Comparison of ENCODE assay signal across 9 cellular contexts in genomic region chr15:99706557-99707303, GRCh38. TPM values are rescaled to one million over a fixed set of nuclear protein-coding genes. Genes with fewer than 3 reads are reported as not detected.
A peak's percentile ranks its signal among the peaks of the same experiment; 100 is the strongest.
DNase-seq lines count a peak whose midpoint lies in the region; ATAC-seq, FAIRE-seq and TF ChIP-seq lines count a peak whose summit lies in the region.
"Had no signal": no experiment of that assay in that cellular context is flagged by ENCODE, and none has a peak within 500 bp of the region (broad histone marks: within the 10 kb centered on the region; RNA-seq: fewer than 3 reads in every experiment).

No MANE protein-coding gene starts in this region.

- FAIRE-seq in keratinocyte (lab: Jason Lieb, UNC) = no peak

- H3K4me1 ChIP-seq in cardiac muscle cell (ENCODE audit: low read depth) (peaks cover 65% of the 10 kb centered on the region), keratinocyte (ENCODE audit: control insufficient read depth, extremely low read depth, insufficient read depth, low read length) (peaks cover 37% of the 10 kb centered on the region), suprapubic skin (peaks cover 48% of the 10 kb centered on the region)

- H3K4me2 ChIP-seq in keratinocyte (ENCODE audit: control insufficient read depth, extremely low read depth, insufficient read depth, low read depth, low read length) = peak overlapping the region; percentile 78

- H3K36me3 ChIP-seq in cardiac muscle cell = peaks cover 21% of the 10 kb centered on the region
- peaks cover 9 to 13% of the 10 kb centered on the region in 2 experiments for H3K36me3 ChIP-seq in keratinocyte (ENCODE audit: control insufficient read depth in 2 of 2, extremely low read depth in 1 of 2, insufficient read depth in 2 of 2, low read length in 2 of 2)
- peaks cover 17% of the 10 kb centered on the region for H3K36me3 ChIP-seq in suprapubic skin

- intact Hi-C loops in left cardiac atrium (cut with DNase I) = loop anchor here in 1 of 2 donors (5.0 to 10.0 kb wide), 3 partner anchors 139 to 299 kb away; partner anchors contain the start of gene MEF2A
- intact Hi-C loops in activated T-helper 1 cell treated with anti-CD3 and anti-CD28 coated beads, Interleukin-12 subunit alpha, Interleukin-12 subunit beta, Interleukin-2, Interleukin-4 antibody, amounts not matched to agents 30 ng/mL and 10 ng/mL and 1 ng/mL, durations not matched to agents 14 hours and 24 hours and 36 hours (cut with micrococcal nuclease) = loop anchor here (1.0 to 2.0 kb wide), 5 partner anchors 13 to 426 kb away; partner anchors contain the start of gene LYSMD4

- H3K9me3 ChIP-seq in cardiac muscle cell (ENCODE audit: low read depth) (no peaks in the 10 kb centered on the region), keratinocyte (ENCODE audit: control insufficient read depth, low read depth, low read length) (no peaks in the 10 kb centered on the region), suprapubic skin (no peaks in the 10 kb centered on the region)

- H3K9ac ChIP-seq in keratinocyte (ENCODE audit: control insufficient read depth, extremely low read depth, insufficient read depth, low read length) = peak overlapping the region; percentile 66

- TF ChIP-seq POLR2A in suprapubic skin (IDR thresholded peaks at IDR 0.05) = no peak

- peaks cover 58% of the 10 kb centered on the region for H3K4me1 Mint-ChIP-seq in activated T-helper 1 cell treated with anti-CD3 and anti-CD28 coated beads, Interleukin-12 subunit alpha, Interleukin-12 subunit beta, Interleukin-2, Interleukin-4 antibody, amounts not matched to agents 30 ng/mL and 10 ng/mL and 1 ng/mL, durations not matched to agents 14 hours and 24 hours and 36 hours (ENCODE audit: low read depth)

- H3K27ac Mint-ChIP-seq in activated T-helper 1 cell treated with anti-CD3 and anti-CD28 coated beads, Interleukin-12 subunit alpha, Interleukin-12 subunit beta, Interleukin-2, Interleukin-4 antibody, amounts not matched to agents 30 ng/mL and 10 ng/mL and 1 ng/mL, durations not matched to agents 14 hours and 24 hours and 36 hours = peak overlapping the region; percentile 64

- peak overlapping the region; percentile 60 for H3K4me3 Mint-ChIP-seq in activated T-helper 1 cell treated with anti-CD3 and anti-CD28 coated beads, Interleukin-12 subunit alpha, Interleukin-12 subunit beta, Interleukin-2, Interleukin-4 antibody, amounts not matched to agents 30 ng/mL and 10 ng/mL and 1 ng/mL, durations not matched to agents 14 hours and 24 hours and 36 hours

- DNase-seq in cardiac muscle cell (ENCODE audit: low read depth in 1 of 2, low spot score in 1 of 2) = no peak
- DNase-seq in left cardiac atrium = no peak
- DNase-seq in activated T-helper 1 cell treated with anti-CD3 and anti-CD28 coated beads, Interleukin-12 subunit alpha, Interleukin-12 subunit beta, Interleukin-2, Interleukin-4 antibody, amounts not matched to agents 30 ng/mL and 10 ng/mL and 1 ng/mL, durations not matched to agents 14 hours and 24 hours and 36 hours (ENCODE audit: low spot score) = no peak
- DNase-seq in keratinocyte (ENCODE audit: low read depth, low spot score) = no peak
- DNase-seq in suprapubic skin (ENCODE audit: low spot score in 2 of 2) = no peak
- DNase-seq in NCI-H2227 treated with DMSO at 0.1 percent for 48 hours (lab: John Stamatoyannopoulos, UW) = no peak
- no peak for DNase-seq in GM03348 (ENCODE audit: low spot score)
- DNase-seq: NCI-H1436 treated with DMSO at 0.1 percent for 48 hours had no signal

- TF ChIP-seq EP300 in suprapubic skin (IDR thresholded peaks at IDR 0.05) = no peak

- no peak for TF ChIP-seq CTCF in cardiac muscle cell (IDR thresholded peaks at IDR 0.05; ENCODE audit: low read depth, low read length)
- TF ChIP-seq CTCF in keratinocyte (optimal IDR thresholded peaks at IDR 0.05 in 1 of 3, IDR thresholded peaks at IDR 0.05 in 1 of 3, conservative IDR thresholded peaks at IDR 0.05 in 1 of 3; ENCODE audit: extremely low read depth in 1 of 3, insufficient read depth in 2 of 3, low read length in 3 of 3) = no peak
- TF ChIP-seq CTCF in suprapubic skin (IDR thresholded peaks at IDR 0.05) = no peak

- H2AFZ ChIP-seq in keratinocyte (ENCODE audit: control insufficient read depth, low read length) = no peak overlapping the region

- H4K20me1 ChIP-seq in keratinocyte (ENCODE audit: control insufficient read depth, extremely low read depth, insufficient read depth, low read length) = no peaks in the 10 kb centered on the region

- no peaks in the 10 kb centered on the region for H3K27me3 Mint-ChIP-seq in activated T-helper 1 cell treated with anti-CD3 and anti-CD28 coated beads, Interleukin-12 subunit alpha, Interleukin-12 subunit beta, Interleukin-2, Interleukin-4 antibody, amounts not matched to agents 30 ng/mL and 10 ng/mL and 1 ng/mL, durations not matched to agents 14 hours and 24 hours and 36 hours (ENCODE audit: insufficient read depth)

- ATAC-seq in left cardiac atrium (no peak), HG02938 (IDR thresholded peaks at IDR 0.05; ENCODE audit: unreplicated experiment) (no peak)

- H3K4me3 ChIP-seq in cardiac muscle cell (no peak overlapping the region), keratinocyte (ENCODE audit: control insufficient read depth in 2 of 3, extremely low read depth in 1 of 3, insufficient read depth in 2 of 3, low read depth in 1 of 3, low read length in 3 of 3) (peak overlapping the region in 1 of 3 experiments; percentile 46), suprapubic skin (no peak overlapping the region)

- H3K27me3 ChIP-seq in cardiac muscle cell = no peaks in the 10 kb centered on the region
- H3K27me3 ChIP-seq in keratinocyte (ENCODE audit: control insufficient read depth, extremely low read depth, insufficient read depth, low read length) = no peaks in the 10 kb centered on the region
- H3K27me3 ChIP-seq in suprapubic skin = no peaks in the 10 kb centered on the region

- no peaks in the 10 kb centered on the region for H3K9me3 Mint-ChIP-seq in activated T-helper 1 cell treated with anti-CD3 and anti-CD28 coated beads, Interleukin-12 subunit alpha, Interleukin-12 subunit beta, Interleukin-2, Interleukin-4 antibody, amounts not matched to agents 30 ng/mL and 10 ng/mL and 1 ng/mL, durations not matched to agents 14 hours and 24 hours and 36 hours

- dilution Hi-C loops in keratinocyte (cut with MboI; ENCODE audit: extremely low pct_ligation_motif_present, low sequenced_read_pairs) = no loop called here

- H3K27ac ChIP-seq in cardiac muscle cell = peak overlapping the region; percentile 67
- H3K27ac ChIP-seq in keratinocyte (ENCODE audit: control insufficient read depth, insufficient read depth, low read length) = peak overlapping the region; percentile 72
- peak overlapping the region; percentile 57 for H3K27ac ChIP-seq in suprapubic skin

- H3K9me1 ChIP-seq in keratinocyte (ENCODE audit: control insufficient read depth, extremely low read depth, insufficient read depth, low read length) = no peaks in the 10 kb centered on the region

- no peaks in the 10 kb centered on the region for H3K79me2 ChIP-seq in keratinocyte (ENCODE audit: control insufficient read depth, insufficient read depth, low read length)

- WGBS in suprapubic skin = 76% methylated on average over 10 of the region's 10 CpGs

- peaks cover 15% of the 10 kb centered on the region for H3K36me3 Mint-ChIP-seq in activated T-helper 1 cell treated with anti-CD3 and anti-CD28 coated beads, Interleukin-12 subunit alpha, Interleukin-12 subunit beta, Interleukin-2, Interleukin-4 antibody, amounts not matched to agents 30 ng/mL and 10 ng/mL and 1 ng/mL, durations not matched to agents 14 hours and 24 hours and 36 hours (ENCODE audit: low read depth)

RNA-seq across cellular contexts. Expression of gene LYSMD4, which starts 26.5 kb away (rescaled TPM):
- total RNA-seq in cardiac muscle cell (21.2 and 21.9 TPM in 2 replicates), left cardiac atrium (10 to 100 TPM in 1 of 2 donors, 1 to 10 TPM in 1; 7.8 to 11.5 TPM), suprapubic skin (10 to 100 TPM; 19.7 to 52.8 (median 35.0) TPM)
- polyA plus RNA-seq in cardiac muscle cell (24.0 and 24.4 TPM in 2 replicates), keratinocyte (7.3 to 8.9 TPM (median 8.5 TPM) in 3 replicates)
- total RNA-seq in activated T-helper 1 cell treated with anti-CD3 and anti-CD28 coated beads, Interleukin-12 subunit alpha, Interleukin-12 subunit beta, Interleukin-2, Interleukin-4 antibody, amounts not matched to agents 30 ng/mL and 10 ng/mL and 1 ng/mL, durations not matched to agents 14 hours and 24 hours and 36 hours = 10.1 and 10.3 TPM in 2 replicates
- polyA plus RNA-seq in keratinocyte (2011; ENCODE audit: low read depth) = 1.6 TPM
- polyA plus RNA-seq in keratinocyte (2011; cell fraction: cytosol; rRNA removed) = 3.8 and 5.5 TPM in 2 replicates
- 21.3 and 23.2 TPM in 2 replicates for polyA plus RNA-seq in keratinocyte (2011; cell fraction: nucleus; rRNA removed)
- 6.8 and 7.0 TPM in 2 replicates for polyA plus RNA-seq in keratinocyte (2012; ENCODE audit: low replicate concordance)
- 4.5 to 5.8 TPM (median 5.1 TPM) in 3 replicates for polyA minus RNA-seq in keratinocyte
- polyA minus RNA-seq in keratinocyte (2011; cell fraction: cytosol; rRNA and poly(A)+ RNA removed) = 5.9 TPM
- polyA minus RNA-seq in keratinocyte (2011; cell fraction: nucleus; rRNA and poly(A)+ RNA removed) = 4.5 and 8.4 TPM in 2 replicates
